31 cellular contexts compared by ENCODE assay signal in the genomic region with DNA sequence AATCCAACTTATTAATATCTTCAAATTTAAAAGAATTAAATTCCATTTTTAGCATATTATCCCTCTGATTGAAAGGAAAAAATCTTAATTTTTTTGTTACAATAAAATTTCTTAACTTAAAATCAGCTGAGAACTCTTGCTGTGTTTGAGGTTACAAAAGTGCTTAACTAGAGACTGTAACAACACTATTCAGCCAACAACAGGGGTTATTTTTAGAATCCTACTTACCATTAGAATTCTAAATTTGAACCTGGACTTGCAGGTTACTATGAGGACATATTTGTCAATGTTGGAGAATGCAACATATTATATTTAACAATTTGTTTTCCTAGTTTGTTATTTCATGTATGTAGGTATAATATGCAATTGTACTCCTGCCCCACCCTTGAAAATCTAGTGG.
"Had no signal": no experiment of that assay in that cellular context is flagged by ENCODE, and none has a peak within 500 bp of the region (broad histone marks: within the 10 kb centered on the region; RNA-seq: fewer than 3 reads in every experiment).

No MANE protein-coding gene starts in this region.

- H3K4me1 ChIP-seq: SJCRH30 had no signal

- H3K4me2 ChIP-seq: KMS-11, PC-9 had no signal

- H3K4me3 ChIP-seq: PC-9, SJCRH30, SK-N-MC had no signal

- ATAC-seq: Panc1, SK-N-SH treated with all-trans-retinoic acid at 6 μM for 48 hours had no signal

- H3K9me3 ChIP-seq: SJCRH30 had no signal

- H3K36me3 ChIP-seq: SJCRH30 had no signal

- H3K9ac ChIP-seq: KMS-11 had no signal

- H3K27me3 ChIP-seq: SJCRH30 had no signal

- H3K27ac ChIP-seq: KMS-11, PC-9, RWPE1, SJCRH30, SK-N-MC had no signal

- DNase-seq: Karpas-422, KBM-7, NCI-H1048, NCI-H1092 treated with DMSO at 0.1 percent for 48 hours, NCI-H1105 treated with DMSO at 0.1 percent for 48 hours, NCI-H1417, NCI-H1436, NCI-H146, NCI-H1694, NCI-H187, NCI-H1930, NCI-H2029 treated with DMSO at 0.1 percent for 48 hours, NCI-H2081 treated with DMSO at 0.1 percent for 48 hours, NCI-H2107, NCI-H2171 treated with DMSO at 0.1 percent for 48 hours, NCI-H2227 treated with DMSO at 0.1 percent for 48 hours, NCI-H345, NCI-H446, NCI-H510A treated with DMSO at 0.1 percent for 48 hours, NCI-H524 treated with DMSO at 0.1 percent for 48 hours, NCI-H526 treated with DMSO at 0.1 percent for 48 hours, NCI-H774, PC-9, SHP77, SIG-M5, SJCRH30 had no signal

- H2AFZ ChIP-seq: PC-9 had no signal
